8 cellular contexts compared by ENCODE assay signal in the genomic region with DNA sequence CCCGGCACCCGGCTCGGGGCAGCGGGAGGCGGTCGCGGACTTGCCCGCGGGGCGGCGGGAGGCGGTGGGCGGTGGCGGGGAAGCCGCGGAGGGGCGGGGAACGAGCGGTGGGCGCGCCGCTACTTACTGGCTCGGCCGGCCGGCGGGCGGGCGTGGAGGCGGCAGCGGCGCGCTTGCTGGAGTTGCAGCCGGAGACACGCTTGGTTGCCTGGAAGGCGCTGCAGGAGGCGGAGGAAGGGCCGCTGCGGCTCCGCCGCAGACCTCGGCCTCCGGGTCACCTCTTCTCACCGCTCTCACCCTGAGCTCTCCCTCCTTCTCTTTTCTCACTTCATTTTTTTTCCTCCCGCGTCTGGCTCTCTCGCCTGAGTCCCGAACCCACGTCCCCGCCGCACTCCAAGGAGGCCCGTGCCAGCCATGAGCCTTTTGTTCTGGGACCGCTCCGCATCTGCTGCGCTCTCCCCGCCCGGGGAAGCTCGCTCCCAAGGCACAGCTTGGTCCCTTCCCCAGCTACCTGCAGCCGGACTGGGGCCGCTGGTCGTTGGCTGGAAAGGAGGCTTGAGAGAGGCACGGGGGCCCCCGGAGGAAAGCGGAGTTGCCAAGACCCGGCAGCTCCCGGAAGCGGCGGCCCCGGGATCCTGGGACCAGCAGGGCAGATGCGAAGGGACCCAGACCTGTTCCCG. TPM values are rescaled to one million over a fixed set of nuclear protein-coding genes. Genes with fewer than 3 reads are reported as not detected.
DNase-seq lines count a peak whose midpoint lies in the region; ATAC-seq and TF ChIP-seq lines count a peak whose summit lies in the region.

No MANE protein-coding gene starts in this region.

- peak; percentile 75 to 79 (median 75) for DNase-seq in NCI-H1417 (lab: John Stamatoyannopoulos, UW)
- no peak for DNase-seq in NCI-H1417 treated with DMSO at 0.1 percent for 48 hours (lab: John Stamatoyannopoulos, UW)
- DNase-seq in SJSA1 (ENCODE audit: low read depth in 1 of 2, low spot score in 2 of 2), result no peak
- DNase-seq in fibroblast of lung (ENCODE audit: low read depth in 2 of 2), result peak in 1 of 2 donors; percentile 41
- no peak for DNase-seq in sigmoid colon
- DNase-seq in inferior parietal cortex (ENCODE audit: extremely low spot score), result no peak

- H4K20me1 ChIP-seq in fibroblast of lung (ENCODE audit: control insufficient read depth, extremely low read depth, insufficient read depth, low read length), result no peaks in the 10 kb centered on the region

- ATAC-seq in GM19463 (IDR thresholded peaks at IDR 0.05; ENCODE audit: unreplicated experiment) (peak; percentile 93), HG03439 (IDR thresholded peaks at IDR 0.05; ENCODE audit: unreplicated experiment) (peak; percentile 87)

- TF ChIP-seq EP300 in sigmoid colon (IDR thresholded peaks at IDR 0.05), result no peak

- 1% methylated on average over 70 of the region's 70 CpGs for WGBS in sigmoid colon, 2 donors

- peak overlapping the region; percentile 51 for H3K4me2 ChIP-seq in fibroblast of lung (ENCODE audit: extremely low read depth, insufficient read depth, low read length)

- intact Hi-C loops in sigmoid colon (cut with DNase I), result no loop called here

- H3K79me2 ChIP-seq in fibroblast of lung (ENCODE audit: control insufficient read depth, insufficient read depth, low read length), result no peaks in the 10 kb centered on the region

- H3K4me1 ChIP-seq in SJSA1 (replicated peaks) (0 out of 2 replicates have a peak, but pooled peaks cover 5% of the 10 kb centered on the region), fibroblast of lung (ENCODE audit: control insufficient read depth, extremely low read depth, insufficient read depth, low read length) (no peaks in the 10 kb centered on the region), sigmoid colon (peaks cover 0 to 23% (median 8%) of the 10 kb centered on the region in 4 donors)

- H3K9me3 ChIP-seq in SJSA1 (replicated peaks), result no peaks in the 10 kb centered on the region
- no peaks in the 10 kb centered on the region for H3K9me3 ChIP-seq in fibroblast of lung (ENCODE audit: control insufficient read depth, insufficient read depth, low read depth, low read length)
- H3K9me3 ChIP-seq in sigmoid colon, result peaks cover 0 to 3% (median under 1%) of the 10 kb centered on the region in 4 donors

- TF ChIP-seq CTCF in fibroblast of lung (conservative IDR thresholded peaks at IDR 0.05 in 1 of 2, IDR thresholded peaks at IDR 0.05 in 1 of 2; ENCODE audit: low read depth in 1 of 2, low read length in 2 of 2) (no peak), sigmoid colon (IDR thresholded peaks at IDR 0.05) (no peak)

- no peak overlapping the region for H2AFZ ChIP-seq in fibroblast of lung (ENCODE audit: low read length)

- no peak overlapping the region for H3K27ac ChIP-seq in SJSA1
- H3K27ac ChIP-seq in fibroblast of lung (ENCODE audit: insufficient read depth, low read length), result no peak overlapping the region
- no peak overlapping the region for H3K27ac ChIP-seq in sigmoid colon

- no peak overlapping the region for H3K9ac ChIP-seq in fibroblast of lung (ENCODE audit: insufficient read depth, low read length)

- H3K27me3 ChIP-seq in SJSA1 (replicated peaks), result peaks cover 76% of the 10 kb centered on the region
- peaks cover 37% of the 10 kb centered on the region for H3K27me3 ChIP-seq in fibroblast of lung (ENCODE audit: control insufficient read depth, insufficient read depth, low read length)
- peaks cover 14 to 77% (median 46%) of the 10 kb centered on the region in 3 donors for H3K27me3 ChIP-seq in sigmoid colon

- H3K4me3 ChIP-seq in SJSA1 (peak overlapping the region; percentile 4; the same call in 1 of the 2 replicates), fibroblast of lung (replicated peaks in 1 of 4; ENCODE audit: control extremely low read depth in 1 of 4, insufficient read depth in 1 of 4, low read depth in 3 of 4, low read length in 4 of 4) (peak overlapping the region in 1 of 4 experiments; percentile 17), sigmoid colon (peak overlapping the region in 3 of 4 donors; percentile 17 to 35 (median 34))

- no peak for TF ChIP-seq POLR2A in sigmoid colon (IDR thresholded peaks at IDR 0.05)

- H3K36me3 ChIP-seq in SJSA1, result no peaks in the 10 kb centered on the region
- no peaks in the 10 kb centered on the region for H3K36me3 ChIP-seq in fibroblast of lung (ENCODE audit: control insufficient read depth, insufficient read depth, low read length)
- H3K36me3 ChIP-seq in sigmoid colon, result no peaks in the 10 kb centered on the region

RNA-seq across cellular contexts. Expression of gene KCNK10, which starts 0.6 kb away (rescaled TPM):
- total RNA-seq in SJSA1 (2014; rRNA removed; shearing (Covaris generic)), result not detected in 2 replicates
- total RNA-seq in fibroblast of lung (not detected in 2 replicates), sigmoid colon (under 1 TPM in 3 of 4 donors, not detected in 1; 0.14 to 0.36 (median 0.33) TPM)
- polyA plus RNA-seq in fibroblast of lung (not detected in 2 replicates), sigmoid colon (under 1 TPM; under 0.01 to 0.60 (median 0.23) TPM)
- not detected in 2 replicates for polyA plus RNA-seq in fibroblast of lung (2012)
- polyA minus RNA-seq in fibroblast of lung (ENCODE audit: low replicate concordance), result not detected in 2 replicates

Comparison
In these comparisons a context has a peak if more than half of its experiments do, and no peak if none do; other contexts are left out.
1. DNase-seq: peak in NCI-H1417 (3 of 3); none in NCI-H1417 treated with DMSO at 0.1 percent for 48 hours (single experiment), SJSA1 (0 of 2), sigmoid colon (single experiment) and inferior parietal cortex (single experiment).